In genomic region chr2:44656460-44656859, GRCh38 we compare ENCODE assay signal across 32 cellular contexts.
"Had no signal": no experiment of that assay in that cellular context is flagged by ENCODE, and none has a peak within 500 bp of the region (broad histone marks: within the 10 kb centered on the region; RNA-seq: fewer than 3 reads in every experiment).

No MANE protein-coding gene starts in this region.

- H3K4me3 Mint-ChIP-seq: naive thymus-derived CD8-positive, alpha-beta T cell; natural killer cell treated with Interleukin-12 subunit alpha and Interleukin-12 subunit beta and Interleukin-15 and Interleukin-18, amount 100 ng/mL, for 72 hours; nephron progenitor cell; neural crest cell; stimulated activated memory B cell treated with anti-CD40 and anti-IgM and Interleukin-4, amounts not matched to agents 10 μg/mL and 1 μg/mL and 100 μg/mL, for 72 hours; stimulated activated naive CD8-positive, alpha-beta T cell treated with anti-CD3 and anti-CD28 coated beads, Interleukin-15, amount 100 ng/mL, for 72 hours had no signal

- H3K27ac Mint-ChIP-seq: naive thymus-derived CD8-positive, alpha-beta T cell; natural killer cell treated with Interleukin-12 subunit alpha and Interleukin-12 subunit beta and Interleukin-15 and Interleukin-18, amount 100 ng/mL, for 72 hours; nephron progenitor cell; progenitor cell of endocrine pancreas; stimulated activated memory B cell treated with anti-CD40 and anti-IgM and Interleukin-4, amounts not matched to agents 10 μg/mL and 1 μg/mL and 100 μg/mL, for 72 hours; stimulated activated naive CD8-positive, alpha-beta T cell treated with anti-CD3 and anti-CD28 coated beads, Interleukin-15, amount 100 ng/mL, for 72 hours had no signal

- H3K36me3 ChIP-seq: ovary, right lobe of liver, spleen, thoracic aorta, thyroid gland, tibial nerve, upper lobe of left lung, vagina had no signal

- H3K27me3 Mint-ChIP-seq: naive thymus-derived CD8-positive, alpha-beta T cell; natural killer cell treated with Interleukin-12 subunit alpha and Interleukin-12 subunit beta and Interleukin-15 and Interleukin-18, amount 100 ng/mL, for 72 hours; progenitor cell of endocrine pancreas; stimulated activated memory B cell treated with anti-CD40 and anti-IgM and Interleukin-4, amounts not matched to agents 10 μg/mL and 1 μg/mL and 100 μg/mL, for 72 hours; stimulated activated naive CD8-positive, alpha-beta T cell treated with anti-CD3 and anti-CD28 coated beads, Interleukin-15, amount 100 ng/mL, for 72 hours had no signal

- ATAC-seq: naive thymus-derived CD8-positive, alpha-beta T cell; natural killer cell treated with Interleukin-12 subunit alpha and Interleukin-12 subunit beta and Interleukin-15 and Interleukin-18, amount 100 ng/mL, for 72 hours; psoas muscle; right cardiac atrium; right lobe of liver; stimulated activated memory B cell treated with anti-CD40 and anti-IgM and Interleukin-4, amounts not matched to agents 10 μg/mL and 1 μg/mL and 100 μg/mL, for 72 hours; stimulated activated naive CD8-positive, alpha-beta T cell treated with anti-CD3 and anti-CD28 coated beads, Interleukin-15, amount 100 ng/mL, for 72 hours; stimulated activated naive CD8-positive, alpha-beta T cell treated with anti-CD3 and anti-CD28 coated beads, Interleukin-15, Interleukin-2, amounts not matched to agents 100 U/mL and 50 U/mL, for 24 hours had no signal

- H3K79me2 ChIP-seq: parathyroid adenoma had no signal

- H2AFZ ChIP-seq: parathyroid adenoma had no signal

- H3K4me1 ChIP-seq: parathyroid adenoma, psoas muscle, right lobe of liver, spleen, tibial nerve, upper lobe of left lung, vagina had no signal

- FAIRE-seq: urothelium cell line had no signal

- H3K4me1 Mint-ChIP-seq: nephron progenitor cell; stimulated activated memory B cell treated with anti-CD40 and anti-IgM and Interleukin-4, amounts not matched to agents 10 μg/mL and 1 μg/mL and 100 μg/mL, for 72 hours had no signal

- H3K27me3 ChIP-seq: ovary, right lobe of liver, spleen, thyroid gland, tibial nerve, upper lobe of left lung, vagina had no signal

- H3K9me3 ChIP-seq: ovary, psoas muscle, right lobe of liver, spleen, thoracic aorta, thyroid gland, tibial nerve, upper lobe of left lung, vagina had no signal

- H3K4me2 ChIP-seq: smooth muscle cell had no signal

- H3K9ac ChIP-seq: parathyroid adenoma had no signal

- DNase-seq: naive thymus-derived CD8-positive, alpha-beta T cell; nephron progenitor cell; occipital lobe; ovary; posterior cingulate gyrus; psoas muscle; right cardiac atrium; right lobe of liver; spleen; stimulated activated CD4-positive, alpha-beta T cell treated with anti-CD3 and anti-CD28 coated beads, Interleukin-12 subunit alpha, Interleukin-12 subunit beta, amount 100 ng/mL, for 4 hours; stimulated activated CD4-positive, alpha-beta T cell treated with anti-CD3 and anti-CD28 coated beads, Interleukin-1b, Interleukin-23, amount 100 ng/mL, for 48 hours; stimulated activated CD4-positive, alpha-beta T cell treated with anti-CD3 and anti-CD28 coated beads, Interleukin-4, amount 100 ng/mL, for 1 hour; stimulated activated CD4-positive, alpha-beta T cell treated with anti-CD3 and anti-CD28 coated beads, Interleukin-4, amount 100 ng/mL, for 4 hours; stimulated activated CD8-positive, alpha-beta memory T cell treated with anti-CD3 and anti-CD28 coated beads, Interleukin-4, amount 100 ng/mL, for 48 hours; stimulated activated naive CD4-positive, alpha-beta T cell; stimulated activated naive CD8-positive, alpha-beta T cell treated with anti-CD3 and anti-CD28 coated beads, Interleukin-15, amount 100 ng/mL, for 72 hours; stimulated activated naive CD8-positive, alpha-beta T cell treated with anti-CD3 and anti-CD28 coated beads, Interleukin-15, Interleukin-2, amounts not matched to agents 100 U/mL and 50 U/mL, for 24 hours; substantia nigra; thyroid gland; trophoblast cell; upper lobe of left lung had no signal

- H3K36me3 Mint-ChIP-seq: natural killer cell treated with Interleukin-12 subunit alpha and Interleukin-12 subunit beta and Interleukin-15 and Interleukin-18, amount 100 ng/mL, for 72 hours; stimulated activated memory B cell treated with anti-CD40 and anti-IgM and Interleukin-4, amounts not matched to agents 10 μg/mL and 1 μg/mL and 100 μg/mL, for 72 hours had no signal

- H3K9me3 Mint-ChIP-seq: naive thymus-derived CD8-positive, alpha-beta T cell; natural killer cell treated with Interleukin-12 subunit alpha and Interleukin-12 subunit beta and Interleukin-15 and Interleukin-18, amount 100 ng/mL, for 72 hours; nephron progenitor cell; neural crest cell; stimulated activated memory B cell treated with anti-CD40 and anti-IgM and Interleukin-4, amounts not matched to agents 10 μg/mL and 1 μg/mL and 100 μg/mL, for 72 hours; stimulated activated naive CD8-positive, alpha-beta T cell treated with anti-CD3 and anti-CD28 coated beads, Interleukin-15, amount 100 ng/mL, for 72 hours had no signal

- H3K27ac ChIP-seq: ovary, parathyroid adenoma, psoas muscle, right lobe of liver, skin epidermis, spleen, thoracic aorta, thyroid gland, tibial nerve, upper lobe of left lung, vagina had no signal

- H3K4me3 ChIP-seq: ovary, psoas muscle, right lobe of liver, skin epidermis, smooth muscle cell, spleen, thoracic aorta, thyroid gland, tibial nerve, upper lobe of left lung, vagina had no signal
